ENCODE assay signal across 13 cellular contexts in genomic region chr12:80708535-80709328, GRCh38. TPM values are rescaled to one million over a fixed set of nuclear protein-coding genes. Genes with fewer than 3 reads are reported as not detected.
A peak's percentile ranks its signal among the peaks of the same experiment; 100 is the strongest.
DNase-seq lines count a peak whose midpoint lies in the region; ATAC-seq and TF ChIP-seq lines count a peak whose summit lies in the region.
"Had no signal": no experiment of that assay in that cellular context is flagged by ENCODE, and none has a peak within 500 bp of the region (broad histone marks: within the 10 kb centered on the region; RNA-seq: fewer than 3 reads in every experiment).

No MANE protein-coding gene starts in this region.

- peaks cover 12% of the 10 kb centered on the region for H3K4me1 Mint-ChIP-seq in chondrocyte (ENCODE audit: low read depth)

- no peaks in the 10 kb centered on the region for H3K36me3 ChIP-seq in iPS-20b (ENCODE audit: insufficient read depth, low read depth, low read length)
- peaks cover 0 to 19% of the 10 kb centered on the region in 2 donors for H3K36me3 ChIP-seq in gastrocnemius medialis
- H3K36me3 ChIP-seq: breast epithelium had no signal

- H3K4me1 ChIP-seq in iPS-20b (ENCODE audit: insufficient read depth, low read length) (peaks cover 15% of the 10 kb centered on the region; the same call in 1 of the 2 replicates), gastrocnemius medialis (peaks cover 6 to 21% of the 10 kb centered on the region in 2 donors)
- H3K4me1 ChIP-seq: breast epithelium had no signal

- H3K27ac ChIP-seq in HL-60 (replicated peaks), result no peak overlapping the region
- H3K27ac ChIP-seq in iPS-20b (ENCODE audit: low read length), result no peak overlapping the region
- H3K27ac ChIP-seq in gastrocnemius medialis, result peak overlapping the region; percentile 83 to 98 (median 92)
- H3K27ac ChIP-seq: breast epithelium had no signal

- TF ChIP-seq CTCF in HL-60 (IDR thresholded peaks at IDR 0.05; ENCODE audit: insufficient read depth, low read length) (no peak), chondrocyte (IDR thresholded peaks at IDR 0.05) (no peak), gastrocnemius medialis (IDR thresholded peaks at IDR 0.05 in 4 of 5, conservative IDR thresholded peaks at IDR 0.05 in 1 of 5) (no peak)

- peaks cover 4% of the 10 kb centered on the region for H3K36me3 Mint-ChIP-seq in chondrocyte (ENCODE audit: low read depth)

- no peak overlapping the region for H3K9ac ChIP-seq in iPS-20b (ENCODE audit: low read depth, low read length)

- H3K4me3 Mint-ChIP-seq in chondrocyte (ENCODE audit: unreplicated experiment), result peak overlapping the region; percentile 70

- intact Hi-C loops in gastrocnemius medialis (cut with DNase I; ENCODE audit: low total_unique reads), result loop anchor here (2.0 kb wide), 1 partner anchor 80 kb away; no protein-coding TSS in a partner anchor

- TF ChIP-seq POLR2A in gastrocnemius medialis (IDR thresholded peaks at IDR 0.05), result no peak

- in situ Hi-C loops in gastrocnemius medialis (cut with MboI; ENCODE audit: low sequenced_read_pairs in 4 of 4), result loop anchor here in 1 of 4 donors (10.0 kb wide), 1 partner anchor 74 kb away; no protein-coding TSS in a partner anchor

- DNase-seq in HL-60 (ENCODE audit: low read depth in 1 of 2, low spot score in 1 of 2) (peak in 1 of 2 experiments; percentile 8), chondrocyte (ENCODE audit: low spot score) (no peak), gastrocnemius medialis (no peak), NCI-H1930 (lab: John Stamatoyannopoulos, UW) (no peak), NCI-H146 (lab: John Stamatoyannopoulos, UW) (no peak)
- DNase-seq: activated T-cell treated with anti-CD3 and anti-CD28 coated beads, Interleukin-2, amount 50 U/mL, for 1 hour; Calu3 had no signal

- no peak for ATAC-seq in gastrocnemius medialis
- no peak for ATAC-seq in HG03521 (IDR thresholded peaks at IDR 0.05; ENCODE audit: unreplicated experiment)
- no peak for ATAC-seq in GM18861 (IDR thresholded peaks at IDR 0.05; ENCODE audit: unreplicated experiment)

- H3K9me3 ChIP-seq in iPS-20b (ENCODE audit: insufficient read depth, low read depth, low read length), result no peaks in the 10 kb centered on the region
- H3K9me3 ChIP-seq in gastrocnemius medialis, result no peaks in the 10 kb centered on the region
- H3K9me3 ChIP-seq: breast epithelium had no signal

- no peak overlapping the region for H3K27ac Mint-ChIP-seq in chondrocyte (ENCODE audit: unreplicated experiment)

- H3K27me3 Mint-ChIP-seq in chondrocyte (ENCODE audit: low read depth), result peaks cover 38% of the 10 kb centered on the region

- no peaks in the 10 kb centered on the region for H3K9me3 Mint-ChIP-seq in chondrocyte (ENCODE audit: low read depth)

- peaks cover 54% of the 10 kb centered on the region for H3K27me3 ChIP-seq in HL-60 (ENCODE audit: insufficient read depth, poor library complexity, severe bottlenecking)
- peaks cover 59% of the 10 kb centered on the region for H3K27me3 ChIP-seq in iPS-20b (ENCODE audit: insufficient read depth, low read length)
- no peaks in the 10 kb centered on the region for H3K27me3 ChIP-seq in gastrocnemius medialis

- H3K4me3 ChIP-seq in HL-60 (replicated peaks; ENCODE audit: insufficient read depth, low read length) (peak overlapping the region; percentile 11), iPS-20b (ENCODE audit: low read length) (peak overlapping the region; percentile 52; the same call in 1 of the 2 replicates), gastrocnemius medialis (peak overlapping the region; percentile 59 to 91 (median 71))

RNA-seq across cellular contexts. Expression of gene MYF6, which starts 1.3 kb away (rescaled TPM):
- total RNA-seq in chondrocyte, result not detected in 3 replicates
- 1,000 to 10,000 TPM in 2 of 4 donors, 100 to 1,000 TPM in 2; 335 to 1,770 (median 962) TPM for total RNA-seq in gastrocnemius medialis
- total RNA-seq: breast epithelium, Calu3, RPMI7951 had no signal

RNA-seq across cellular contexts. Expression of gene MYF5, which starts 8.0 kb away (rescaled TPM):
- not detected in 3 replicates for total RNA-seq in chondrocyte
- 1 to 10 TPM; 1.7 to 9.3 (median 5.6) TPM for total RNA-seq in gastrocnemius medialis
- total RNA-seq: breast epithelium, Calu3, omental fat pad, RPMI7951 had no signal

Comparison
In these comparisons a context has a peak if more than half of its experiments do, and no peak if none do; other contexts are left out.
1. H3K27ac ChIP-seq: peak in gastrocnemius medialis (4 of 4); none in HL-60 (single experiment) and iPS-20b (single experiment).
2. H3K4me3 ChIP-seq: peak in every context shown above with its lines; median percentile 71 in gastrocnemius medialis; 52 in iPS-20b; 11 in HL-60.
3. RNA of gene MYF6, which starts 1.3 kb away (total RNA-seq): 335 to 1,770 TPM in gastrocnemius medialis; not detected in chondrocyte; every median in the first group is over 100 times any median in the second.